ENCODE assay signal across 8 cellular contexts in the genomic region with DNA sequence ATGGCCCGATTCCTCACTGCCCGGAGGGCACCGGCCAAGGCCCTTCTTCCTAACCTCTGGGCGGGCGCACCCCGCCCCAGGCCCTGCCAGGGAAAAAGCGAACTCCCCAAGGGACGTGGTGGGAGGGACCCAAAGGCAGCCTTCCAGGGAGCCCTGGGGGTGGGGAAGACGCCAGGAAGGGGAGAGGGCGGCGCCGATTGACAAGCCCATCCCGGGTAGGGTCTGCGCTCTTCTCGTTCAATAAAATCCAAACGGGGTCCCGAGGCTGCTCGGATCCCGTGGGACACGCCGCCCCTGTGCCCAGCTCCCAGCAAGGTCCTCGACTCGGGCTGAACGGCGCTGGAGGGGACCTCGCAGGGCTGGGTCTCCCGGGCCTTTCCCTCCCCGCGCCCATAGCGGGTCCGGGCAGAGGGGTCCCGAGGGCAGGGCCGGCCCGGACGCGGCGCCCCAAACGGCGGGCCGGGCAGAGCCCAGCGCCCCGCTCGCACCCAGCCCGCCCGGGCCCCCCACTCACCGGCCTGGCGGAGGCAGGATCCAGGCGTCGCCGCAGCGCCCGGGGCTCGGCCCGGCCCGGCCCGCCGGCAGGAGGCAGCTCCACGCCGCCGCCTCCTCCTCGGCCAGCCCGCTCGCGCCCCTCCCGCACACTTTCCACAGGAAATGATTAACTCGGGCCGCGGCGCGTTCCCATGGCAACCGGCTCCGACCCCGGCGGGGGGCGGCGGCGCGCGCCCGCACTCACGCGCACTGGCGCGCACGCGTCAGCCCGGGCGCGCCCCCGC. TPM values are rescaled to one million over a fixed set of nuclear protein-coding genes. Genes with fewer than 3 reads are reported as not detected.
DNase-seq lines count a peak whose midpoint lies in the region; ATAC-seq, FAIRE-seq and TF ChIP-seq lines count a peak whose summit lies in the region.

Gene KIFC3, minus strand, starts transcription at position 636 of the 779 bp plus-strand sequence. CDS start 4,248 bp downstream, outside the sequence.

- H3K4me3 ChIP-seq in CD4-positive, CD25-positive, alpha-beta regulatory T cell (ENCODE audit: low read depth, low read length), result no peak within 1 kb of the TSS
- H3K4me3 ChIP-seq in adipocyte (ENCODE audit: low read length) (peak within 1 kb of the TSS; percentile 81), pancreas (peak within 1 kb of the TSS; percentile 26 to 61 (median 49))

- H3K9ac ChIP-seq in adipocyte (ENCODE audit: low read length), result peak within 1 kb of the TSS; percentile 88

- peaks cover 19% of the 10 kb centered on the region for H3K27me3 ChIP-seq in CD4-positive, CD25-positive, alpha-beta regulatory T cell (ENCODE audit: control insufficient read depth, insufficient read depth, low read length)
- H3K27me3 ChIP-seq in adipocyte (replicated peaks; ENCODE audit: control insufficient read depth, insufficient read depth, low read length), result no peaks in the 10 kb centered on the region
- no peaks in the 10 kb centered on the region for H3K27me3 ChIP-seq in pancreas

- no peak for TF ChIP-seq CTCF in pancreas (IDR thresholded peaks at IDR 0.05)

- peaks cover 5% of the 10 kb centered on the region for H3K4me1 ChIP-seq in CD4-positive, CD25-positive, alpha-beta regulatory T cell (ENCODE audit: control insufficient read depth, insufficient read depth, low read length, poor library complexity, severe bottlenecking)
- H3K4me1 ChIP-seq in adipocyte (ENCODE audit: control insufficient read depth, insufficient read depth, low read length) (peaks cover 35% of the 10 kb centered on the region), pancreas (peaks cover 12 to 38% (median 23%) of the 10 kb centered on the region in 3 donors)

- peaks cover 0 to 20% (median 12%) of the 10 kb centered on the region in 4 donors for H3K4me1 Mint-ChIP-seq in CD4-positive, CD25-positive, alpha-beta regulatory T cell

- H3K9me3 Mint-ChIP-seq in CD4-positive, CD25-positive, alpha-beta regulatory T cell, result peaks cover 0 to 4% (median 0%) of the 10 kb centered on the region in 7 donors

- H3K9me3 ChIP-seq in CD4-positive, CD25-positive, alpha-beta regulatory T cell (ENCODE audit: control insufficient read depth in 2 of 2, low read length in 2 of 2), result no peaks in the 10 kb centered on the region
- H3K9me3 ChIP-seq in adipocyte (ENCODE audit: control insufficient read depth, low read length), result no peaks in the 10 kb centered on the region
- H3K9me3 ChIP-seq in pancreas, result no peaks in the 10 kb centered on the region

- H3K4me3 Mint-ChIP-seq in CD4-positive, CD25-positive, alpha-beta regulatory T cell, result peak within 1 kb of the TSS; percentile 53 to 90 (median 66)

- H3K27ac Mint-ChIP-seq in CD4-positive, CD25-positive, alpha-beta regulatory T cell, result peak within 1 kb of the TSS in 2 of 3 donors; percentile 59 to 91

- intact Hi-C loops in cardiac septum (cut with DNase I), result loop anchor here (2.0 to 10.0 kb wide), 4 partner anchors 15 to 183 kb away; no protein-coding TSS in a partner anchor
- intact Hi-C loops in pancreas (cut with DNase I), result no loop called here

- ATAC-seq in CD4-positive, CD25-positive, alpha-beta regulatory T cell (ENCODE audit: low read depth in 2 of 2), result peak in 1 of 2 donors; percentile 35
- ATAC-seq in HG03175 (IDR thresholded peaks at IDR 0.05; ENCODE audit: unreplicated experiment), result peak; percentile 55
- peak; percentile 22 to 64 (median 26) for ATAC-seq in pancreas
- no peak for ATAC-seq in HG03378 (IDR thresholded peaks at IDR 0.05; ENCODE audit: unreplicated experiment)

- no peak for FAIRE-seq in pancreas (lab: Jason Lieb, UNC)

- WGBS in pancreas, 2 donors, result 3 to 6% methylated on average over 76 to 90 of the region's 90 CpGs

- H3K36me3 ChIP-seq in CD4-positive, CD25-positive, alpha-beta regulatory T cell (ENCODE audit: control insufficient read depth, insufficient read depth, low read length), result no peaks in the 10 kb centered on the region
- H3K36me3 ChIP-seq in adipocyte (ENCODE audit: control insufficient read depth, insufficient read depth, low read length, severe bottlenecking) (peaks cover 2% of the 10 kb centered on the region), pancreas (no peaks in the 10 kb centered on the region)

- DNase-seq in CD4-positive, CD25-positive, alpha-beta regulatory T cell, result peak in 2 of 3 donors; percentile 5 to 44
- peak; percentile 38 to 61 (median 44) for DNase-seq in T-helper 1 cell
- peak; percentile 89 for DNase-seq in adipocyte (ENCODE audit: low read depth)
- DNase-seq in cardiac septum (ENCODE audit: low spot score), result peak; percentile 92
- DNase-seq in pancreas, result peak; percentile 80 to 96 (median 86)

- H3K27me3 Mint-ChIP-seq in CD4-positive, CD25-positive, alpha-beta regulatory T cell, result peaks cover 63% of the 10 kb centered on the region

- peaks cover 3% of the 10 kb centered on the region for H3K36me3 Mint-ChIP-seq in CD4-positive, CD25-positive, alpha-beta regulatory T cell

- no peak within 1 kb of the TSS for H3K27ac ChIP-seq in CD4-positive, CD25-positive, alpha-beta regulatory T cell (ENCODE audit: insufficient read depth, low read length, poor library complexity, severe bottlenecking)
- H3K27ac ChIP-seq in pancreas, result peak within 1 kb of the TSS; percentile 62 to 96 (median 86)
- H3K27ac ChIP-seq in temporal lobe (ENCODE audit: low read depth, low read length), result peak within 1 kb of the TSS; percentile 96

RNA-seq across cellular contexts. Expression of gene KIFC3, which starts in this region (rescaled TPM):
- total RNA-seq in CD4-positive, CD25-positive, alpha-beta regulatory T cell, result 1.2 TPM
- polyA plus RNA-seq in CD4-positive, CD25-positive, alpha-beta regulatory T cell, result not detected
- total RNA-seq in cardiac septum, result 70.1 TPM
- 10 to 100 TPM; 33.8 to 71.0 (median 60.5) TPM for total RNA-seq in pancreas
- 100 to 1,000 TPM; 277 to 284 TPM for polyA plus RNA-seq in pancreas
- 36.9 TPM for total RNA-seq in temporal lobe

Comparison
In these comparisons a context has a peak if more than half of its experiments do, and no peak if none do; other contexts are left out.
1. RNA of gene KIFC3 (total RNA-seq): 70.1 TPM in cardiac septum (single experiment), 33.8 to 71.0 TPM in pancreas and 36.9 TPM in temporal lobe (single experiment); 1.2 TPM in CD4-positive, CD25-positive, alpha-beta regulatory T cell (single experiment); every median in the first group is over 10 times any median in the second.
2. RNA of gene KIFC3 (polyA plus RNA-seq): 277 to 284 TPM in pancreas; not detected in CD4-positive, CD25-positive, alpha-beta regulatory T cell; every median in the first group is over 100 times any median in the second.
3. DNase-seq: peak in every context shown above with its lines; median percentile 92 in cardiac septum; 89 in adipocyte; 86 in pancreas; 44 in T-helper 1 cell; 24 in CD4-positive, CD25-positive, alpha-beta regulatory T cell.